In the genomic region with DNA sequence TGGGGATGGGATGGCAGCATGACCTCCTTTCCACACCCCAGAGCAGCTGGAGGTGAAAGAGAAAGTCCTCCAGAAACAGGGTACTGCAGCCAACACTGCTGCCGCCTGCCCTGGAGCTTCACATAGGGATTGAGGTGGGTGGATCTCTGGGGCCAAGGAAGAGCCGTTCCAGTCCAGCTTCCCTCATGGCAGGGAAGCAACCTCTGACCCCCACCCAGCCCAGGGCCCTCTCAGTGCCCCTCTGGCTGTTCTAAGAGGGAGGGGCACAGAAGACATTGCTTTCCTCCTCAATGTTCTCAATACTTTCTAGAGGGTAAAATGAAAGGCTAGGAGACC, we compare ENCODE assay signal across 2 cellular contexts.
TF ChIP-seq lines count a peak whose summit lies in the region.

No MANE protein-coding gene starts in this region.

TF ChIP-seq in GM12878, 131 proteins besides CTCF, POLR2A, EP300 and RAD21 (continued from another document):
- TF ChIP-seq, protein P1, sequence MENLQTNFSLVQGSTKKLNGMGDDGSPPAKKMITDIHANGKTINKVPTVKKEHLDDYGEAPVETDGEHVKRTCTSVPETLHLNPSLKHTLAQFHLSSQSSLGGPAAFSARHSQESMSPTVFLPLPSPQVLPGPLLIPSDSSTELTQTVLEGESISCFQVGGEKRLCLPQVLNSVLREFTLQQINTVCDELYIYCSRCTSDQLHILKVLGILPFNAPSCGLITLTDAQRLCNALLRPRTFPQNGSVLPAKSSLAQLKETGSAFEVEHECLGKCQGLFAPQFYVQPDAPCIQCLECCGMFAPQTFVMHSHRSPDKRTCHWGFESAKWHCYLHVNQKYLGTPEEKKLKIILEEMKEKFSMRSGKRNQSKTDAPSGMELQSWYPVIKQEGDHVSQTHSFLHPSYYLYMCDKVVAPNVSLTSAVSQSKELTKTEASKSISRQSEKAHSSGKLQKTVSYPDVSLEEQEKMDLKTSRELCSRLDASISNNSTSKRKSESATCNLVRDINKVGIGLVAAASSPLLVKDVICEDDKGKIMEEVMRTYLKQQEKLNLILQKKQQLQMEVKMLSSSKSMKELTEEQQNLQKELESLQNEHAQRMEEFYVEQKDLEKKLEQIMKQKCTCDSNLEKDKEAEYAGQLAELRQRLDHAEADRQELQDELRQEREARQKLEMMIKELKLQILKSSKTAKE (IDR thresholded peaks at IDR 0.05; ENCODE audit: low read depth, poor library complexity, severe bottlenecking), result no peak
- TF ChIP-seq ASH2L (IDR thresholded peaks at IDR 0.05; ENCODE audit: borderline replicate concordance, low read depth) (no peak), JUNB (IDR thresholded peaks at IDR 0.05) (no peak), ZNF207 (IDR thresholded peaks at IDR 0.05; ENCODE audit: borderline replicate concordance) (no peak), FOXM1 (IDR thresholded peaks at IDR 0.05; ENCODE audit: low read depth, low read length) (no peak), MXI1 (IDR thresholded peaks at IDR 0.05; ENCODE audit: low read depth, low read length) (no peak), BHLHE40 (IDR thresholded peaks at IDR 0.05; ENCODE audit: borderline replicate concordance in 1 of 2, low read depth in 2 of 2, low read length in 1 of 2) (no peak), POLR2AphosphoS2 (IDR thresholded peaks at IDR 0.05; ENCODE audit: low read depth, low read length) (no peak), DPF2 (IDR thresholded peaks at IDR 0.05) (no peak), ETV6 (conservative IDR thresholded peaks at IDR 0.05 in 1 of 2, IDR thresholded peaks at IDR 0.05 in 1 of 2; ENCODE audit: borderline replicate concordance in 1 of 2, low read depth in 1 of 2) (no peak)
- TF ChIP-seq, protein P2, sequence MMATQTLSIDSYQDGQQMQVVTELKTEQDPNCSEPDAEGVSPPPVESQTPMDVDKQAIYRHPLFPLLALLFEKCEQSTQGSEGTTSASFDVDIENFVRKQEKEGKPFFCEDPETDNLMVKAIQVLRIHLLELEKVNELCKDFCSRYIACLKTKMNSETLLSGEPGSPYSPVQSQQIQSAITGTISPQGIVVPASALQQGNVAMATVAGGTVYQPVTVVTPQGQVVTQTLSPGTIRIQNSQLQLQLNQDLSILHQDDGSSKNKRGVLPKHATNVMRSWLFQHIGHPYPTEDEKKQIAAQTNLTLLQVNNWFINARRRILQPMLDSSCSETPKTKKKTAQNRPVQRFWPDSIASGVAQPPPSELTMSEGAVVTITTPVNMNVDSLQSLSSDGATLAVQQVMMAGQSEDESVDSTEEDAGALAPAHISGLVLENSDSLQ (IDR thresholded peaks at IDR 0.05), result no peak
TF ChIP-seq in GM12878: peak in this region for 0.

TF ChIP-seq in neural cell, 6 proteins besides CTCF, POLR2A, EP300 and RAD21 (continued from another document):
- TF ChIP-seq, protein P3, sequence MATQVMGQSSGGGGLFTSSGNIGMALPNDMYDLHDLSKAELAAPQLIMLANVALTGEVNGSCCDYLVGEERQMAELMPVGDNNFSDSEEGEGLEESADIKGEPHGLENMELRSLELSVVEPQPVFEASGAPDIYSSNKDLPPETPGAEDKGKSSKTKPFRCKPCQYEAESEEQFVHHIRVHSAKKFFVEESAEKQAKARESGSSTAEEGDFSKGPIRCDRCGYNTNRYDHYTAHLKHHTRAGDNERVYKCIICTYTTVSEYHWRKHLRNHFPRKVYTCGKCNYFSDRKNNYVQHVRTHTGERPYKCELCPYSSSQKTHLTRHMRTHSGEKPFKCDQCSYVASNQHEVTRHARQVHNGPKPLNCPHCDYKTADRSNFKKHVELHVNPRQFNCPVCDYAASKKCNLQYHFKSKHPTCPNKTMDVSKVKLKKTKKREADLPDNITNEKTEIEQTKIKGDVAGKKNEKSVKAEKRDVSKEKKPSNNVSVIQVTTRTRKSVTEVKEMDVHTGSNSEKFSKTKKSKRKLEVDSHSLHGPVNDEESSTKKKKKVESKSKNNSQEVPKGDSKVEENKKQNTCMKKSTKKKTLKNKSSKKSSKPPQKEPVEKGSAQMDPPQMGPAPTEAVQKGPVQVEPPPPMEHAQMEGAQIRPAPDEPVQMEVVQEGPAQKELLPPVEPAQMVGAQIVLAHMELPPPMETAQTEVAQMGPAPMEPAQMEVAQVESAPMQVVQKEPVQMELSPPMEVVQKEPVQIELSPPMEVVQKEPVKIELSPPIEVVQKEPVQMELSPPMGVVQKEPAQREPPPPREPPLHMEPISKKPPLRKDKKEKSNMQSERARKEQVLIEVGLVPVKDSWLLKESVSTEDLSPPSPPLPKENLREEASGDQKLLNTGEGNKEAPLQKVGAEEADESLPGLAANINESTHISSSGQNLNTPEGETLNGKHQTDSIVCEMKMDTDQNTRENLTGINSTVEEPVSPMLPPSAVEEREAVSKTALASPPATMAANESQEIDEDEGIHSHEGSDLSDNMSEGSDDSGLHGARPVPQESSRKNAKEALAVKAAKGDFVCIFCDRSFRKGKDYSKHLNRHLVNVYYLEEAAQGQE (IDR thresholded peaks at IDR 0.05; ENCODE audit: borderline replicate concordance), result no peak
- TF ChIP-seq MXI1 (conservative IDR thresholded peaks at IDR 0.05; ENCODE audit: poor library complexity, severe bottlenecking) (no peak), POLR2AphosphoS5 (IDR thresholded peaks at IDR 0.05) (no peak), SMC3 (conservative IDR thresholded peaks at IDR 0.05; ENCODE audit: poor library complexity) (no peak), EZH2 (IDR thresholded peaks at IDR 0.05; ENCODE audit: borderline replicate concordance, insufficient read depth, low read length, poor library complexity, severe bottlenecking) (no peak)
TF ChIP-seq in neural cell: peak in this region for 0.
